Comparison of ENCODE assay signal across 9 cellular contexts in the genomic region with DNA sequence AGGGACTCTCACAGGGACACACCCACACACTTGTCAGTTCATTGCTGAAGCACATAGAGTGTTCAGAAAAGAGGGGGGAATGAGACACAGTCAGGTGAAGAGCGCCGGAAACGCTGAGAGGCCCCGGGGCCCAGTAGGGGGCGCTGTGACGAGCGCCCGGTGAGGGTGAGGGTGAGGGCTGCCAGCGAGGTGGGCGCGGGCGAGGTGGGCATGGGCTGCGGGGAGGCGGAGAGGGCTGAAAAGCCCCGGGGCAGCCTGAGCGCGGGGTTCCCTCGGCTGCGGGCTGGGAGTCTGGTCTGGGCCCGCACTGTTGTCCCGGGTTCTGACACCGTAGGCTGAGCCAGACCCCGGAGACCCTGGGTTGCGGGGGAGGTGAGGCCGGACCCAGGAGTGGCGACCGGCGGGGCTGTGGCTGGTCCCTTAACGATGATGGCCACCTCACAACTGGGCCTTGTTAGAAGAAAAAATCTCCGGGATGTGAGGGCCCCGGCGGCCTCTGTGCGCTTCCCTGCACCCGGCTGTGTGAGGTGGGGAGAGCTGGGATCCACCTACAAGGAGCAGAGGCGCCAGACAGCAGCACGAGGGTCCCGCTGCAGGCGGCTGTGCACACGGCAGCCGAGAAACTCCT.
DNase-seq lines count a peak whose midpoint lies in the region; ATAC-seq, FAIRE-seq and TF ChIP-seq lines count a peak whose summit lies in the region.
"Had no signal": no experiment of that assay in that cellular context is flagged by ENCODE, and none has a peak within 500 bp of the region (broad histone marks: within the 10 kb centered on the region; RNA-seq: fewer than 3 reads in every experiment).

No MANE protein-coding gene starts in this region.

- TF ChIP-seq CTCF in CD14-positive monocyte (IDR thresholded peaks at IDR 0.05) (peak; percentile 10), HepG2 (CRISPR knock-in tag; IDR thresholded peaks at IDR 0.05) (peak; percentile 39)

- H3K4me3 ChIP-seq in HepG2 (replicated peaks in 1 of 3; ENCODE audit: insufficient read depth in 1 of 3, low read depth in 2 of 3, low read length in 3 of 3) = no peak overlapping the region

- intact Hi-C loops in CD14-positive monocyte (cut with micrococcal nuclease) = no loop called here
- intact Hi-C loops in HepG2 (cut with micrococcal nuclease; ENCODE audit: unreplicated experiment) = no loop called here

- 59% methylated on average over 21 of the region's 40 CpGs for WGBS in HepG2 (ENCODE audit: low lambda C conversion rate)

- no peak overlapping the region for H3K27ac ChIP-seq in HepG2 (ENCODE audit: extremely low read length, insufficient read depth, low read length)

- H3K4me1 Mint-ChIP-seq in CD14-positive monocyte = peaks cover 4% of the 10 kb centered on the region
- H3K4me1 Mint-ChIP-seq in activated T-cell treated with anti-CD3 and anti-CD28 coated beads, Interleukin-2, amount 50 U/mL, for 24 hours (ENCODE audit: low read depth) = peaks cover 46% of the 10 kb centered on the region

- H2AFZ ChIP-seq in HepG2 (ENCODE audit: low read length) = no peak overlapping the region

- no peaks in the 10 kb centered on the region for H3K9me3 ChIP-seq in HepG2 (ENCODE audit: low read length)

- TF ChIP-seq EP300 in HepG2 (IDR thresholded peaks at IDR 0.05; ENCODE audit: low read depth in 2 of 2, low read length in 2 of 2) (no peak), HepG2 (CRISPR knock-in tag; IDR thresholded peaks at IDR 0.05; ENCODE audit: borderline replicate concordance) (no peak)

- DNase-seq in CD14-positive monocyte (ENCODE audit: low spot score) = no peak
- peak; percentile 43 for DNase-seq in activated T-cell treated with anti-CD3 and anti-CD28 coated beads, Interleukin-2, amount 50 U/mL, for 24 hours
- no peak for DNase-seq in HepG2 (ENCODE audit: low spot score)
- no peak for DNase-seq in CD1c-positive myeloid dendritic cell (ENCODE audit: extremely low spot score)
- no peak for DNase-seq in amygdala (lab: John Stamatoyannopoulos, UW)
- no peak for DNase-seq in SW480 (ENCODE audit: low spot score)
- DNase-seq: IMR-90 had no signal

- no TSS peak for BruUV-seq in HepG2 (replicated peaks; lab: Mats Ljungman, UMichigan)

- H3K4me2 ChIP-seq in HepG2 (ENCODE audit: low read depth, low read length) = no peak overlapping the region

- H3K36me3 ChIP-seq in HepG2 (replicated peaks in 1 of 2; ENCODE audit: control insufficient read depth in 1 of 2, insufficient read depth in 2 of 2, low read length in 2 of 2) = no peaks in the 10 kb centered on the region

- H3K27me3 ChIP-seq in HepG2 (ENCODE audit: control insufficient read depth in 1 of 2, insufficient read depth in 2 of 2, low read length in 2 of 2) = peaks cover 0 to 2% of the 10 kb centered on the region in 2 experiments; a peak in 2 of 5 replicates

- POLR2A ChIA-PET in HepG2 (lab: Yijun Ruan, JAX) = no interaction called here

- no peak overlapping the region for H3K9ac ChIP-seq in HepG2 (ENCODE audit: insufficient read depth, low read depth, low read length)

- no peaks in the 10 kb centered on the region for H3K4me1 ChIP-seq in HepG2 (ENCODE audit: insufficient read depth, low read length)

- no peaks in the 10 kb centered on the region for H3K36me3 Mint-ChIP-seq in CD14-positive monocyte
- no peaks in the 10 kb centered on the region for H3K36me3 Mint-ChIP-seq in activated T-cell treated with anti-CD3 and anti-CD28 coated beads, Interleukin-2, amount 50 U/mL, for 24 hours (ENCODE audit: low read depth)

- TF ChIP-seq POLR2A in HepG2 (IDR thresholded peaks at IDR 0.05; ENCODE audit: insufficient read depth in 1 of 2, low read depth in 2 of 2, low read length in 2 of 2) = no peak

- no peaks in the 10 kb centered on the region for H4K20me1 ChIP-seq in HepG2 (ENCODE audit: insufficient read depth, low read length)

- CTCF ChIA-PET in HepG2 (lab: Yijun Ruan, JAX; ENCODE audit: low intra/inter-chr PET ratio, low total read pairs) = no interaction called here

- H3K27ac Mint-ChIP-seq in CD14-positive monocyte = peak overlapping the region in 1 of 7 donors; percentile 3
- H3K27ac Mint-ChIP-seq in activated T-cell treated with anti-CD3 and anti-CD28 coated beads, Interleukin-2, amount 50 U/mL, for 24 hours = no peak overlapping the region

- FAIRE-seq in HepG2 (lab: Jason Lieb, UNC) = no peak

- H3K79me2 ChIP-seq in HepG2 (ENCODE audit: insufficient read depth, low read length) = no peaks in the 10 kb centered on the region

- H3K27me3 Mint-ChIP-seq in CD14-positive monocyte (ENCODE audit: low read depth in 3 of 3) = peaks cover 12 to 26% (median 23%) of the 10 kb centered on the region in 3 donors
- no peaks in the 10 kb centered on the region for H3K27me3 Mint-ChIP-seq in activated T-cell treated with anti-CD3 and anti-CD28 coated beads, Interleukin-2, amount 50 U/mL, for 24 hours

- no peak for TF ChIP-seq RAD21 in HepG2 (CRISPR knock-in tag; IDR thresholded peaks at IDR 0.05)

- H3K4me3 Mint-ChIP-seq in CD14-positive monocyte = peak overlapping the region in 1 of 2 donors; percentile 51
- no peak overlapping the region for H3K4me3 Mint-ChIP-seq in activated T-cell treated with anti-CD3 and anti-CD28 coated beads, Interleukin-2, amount 50 U/mL, for 24 hours

- peaks cover 0 to 3% (median 0%) of the 10 kb centered on the region in 7 donors for H3K9me3 Mint-ChIP-seq in CD14-positive monocyte
- no peaks in the 10 kb centered on the region for H3K9me3 Mint-ChIP-seq in activated T-cell treated with anti-CD3 and anti-CD28 coated beads, Interleukin-2, amount 50 U/mL, for 24 hours

- ATAC-seq in GM18519 (IDR thresholded peaks at IDR 0.05; ENCODE audit: low FRiP score, unreplicated experiment) = peak; percentile 42
- no peak; the same call in 2 of the 3 replicates for ATAC-seq in HepG2
- ATAC-seq in GM21390 (IDR thresholded peaks at IDR 0.05; ENCODE audit: unreplicated experiment) = no peak

- in situ Hi-C loops in HepG2 (cut with HindIII; ENCODE audit: extremely low pct_ligation_motif_present, low pct_unique_long_range_greater_than_20kb) = loop anchor here (5.0 kb wide), 1 partner anchor 53 kb away; no protein-coding TSS in a partner anchor

TF ChIP-seq in HepG2, 621 proteins besides CTCF, POLR2A, EP300 and RAD21:
- TF ChIP-seq, protein P1, sequence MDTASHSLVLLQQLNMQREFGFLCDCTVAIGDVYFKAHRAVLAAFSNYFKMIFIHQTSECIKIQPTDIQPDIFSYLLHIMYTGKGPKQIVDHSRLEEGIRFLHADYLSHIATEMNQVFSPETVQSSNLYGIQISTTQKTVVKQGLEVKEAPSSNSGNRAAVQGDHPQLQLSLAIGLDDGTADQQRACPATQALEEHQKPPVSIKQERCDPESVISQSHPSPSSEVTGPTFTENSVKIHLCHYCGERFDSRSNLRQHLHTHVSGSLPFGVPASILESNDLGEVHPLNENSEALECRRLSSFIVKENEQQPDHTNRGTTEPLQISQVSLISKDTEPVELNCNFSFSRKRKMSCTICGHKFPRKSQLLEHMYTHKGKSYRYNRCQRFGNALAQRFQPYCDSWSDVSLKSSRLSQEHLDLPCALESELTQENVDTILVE (CRISPR knock-in tag; IDR thresholded peaks at IDR 0.05) = no peak
- TF ChIP-seq, protein P2, sequence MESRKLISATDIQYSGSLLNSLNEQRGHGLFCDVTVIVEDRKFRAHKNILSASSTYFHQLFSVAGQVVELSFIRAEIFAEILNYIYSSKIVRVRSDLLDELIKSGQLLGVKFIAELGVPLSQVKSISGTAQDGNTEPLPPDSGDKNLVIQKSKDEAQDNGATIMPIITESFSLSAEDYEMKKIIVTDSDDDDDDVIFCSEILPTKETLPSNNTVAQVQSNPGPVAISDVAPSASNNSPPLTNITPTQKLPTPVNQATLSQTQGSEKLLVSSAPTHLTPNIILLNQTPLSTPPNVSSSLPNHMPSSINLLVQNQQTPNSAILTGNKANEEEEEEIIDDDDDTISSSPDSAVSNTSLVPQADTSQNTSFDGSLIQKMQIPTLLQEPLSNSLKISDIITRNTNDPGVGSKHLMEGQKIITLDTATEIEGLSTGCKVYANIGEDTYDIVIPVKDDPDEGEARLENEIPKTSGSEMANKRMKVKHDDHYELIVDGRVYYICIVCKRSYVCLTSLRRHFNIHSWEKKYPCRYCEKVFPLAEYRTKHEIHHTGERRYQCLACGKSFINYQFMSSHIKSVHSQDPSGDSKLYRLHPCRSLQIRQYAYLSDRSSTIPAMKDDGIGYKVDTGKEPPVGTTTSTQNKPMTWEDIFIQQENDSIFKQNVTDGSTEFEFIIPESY (CRISPR knock-in tag; IDR thresholded peaks at IDR 0.05) = peak; percentile 61
